Comparison of ENCODE assay signal across 1 cellular context in genomic region chr5:166497705-166498104, GRCh38.
TF ChIP-seq lines count a peak whose summit lies in the region.

No MANE protein-coding gene starts in this region.

TF ChIP-seq in GM23338, 12 proteins besides CTCF, POLR2A, EP300 and RAD21 (continued from another document):
- TF ChIP-seq, protein P1, sequence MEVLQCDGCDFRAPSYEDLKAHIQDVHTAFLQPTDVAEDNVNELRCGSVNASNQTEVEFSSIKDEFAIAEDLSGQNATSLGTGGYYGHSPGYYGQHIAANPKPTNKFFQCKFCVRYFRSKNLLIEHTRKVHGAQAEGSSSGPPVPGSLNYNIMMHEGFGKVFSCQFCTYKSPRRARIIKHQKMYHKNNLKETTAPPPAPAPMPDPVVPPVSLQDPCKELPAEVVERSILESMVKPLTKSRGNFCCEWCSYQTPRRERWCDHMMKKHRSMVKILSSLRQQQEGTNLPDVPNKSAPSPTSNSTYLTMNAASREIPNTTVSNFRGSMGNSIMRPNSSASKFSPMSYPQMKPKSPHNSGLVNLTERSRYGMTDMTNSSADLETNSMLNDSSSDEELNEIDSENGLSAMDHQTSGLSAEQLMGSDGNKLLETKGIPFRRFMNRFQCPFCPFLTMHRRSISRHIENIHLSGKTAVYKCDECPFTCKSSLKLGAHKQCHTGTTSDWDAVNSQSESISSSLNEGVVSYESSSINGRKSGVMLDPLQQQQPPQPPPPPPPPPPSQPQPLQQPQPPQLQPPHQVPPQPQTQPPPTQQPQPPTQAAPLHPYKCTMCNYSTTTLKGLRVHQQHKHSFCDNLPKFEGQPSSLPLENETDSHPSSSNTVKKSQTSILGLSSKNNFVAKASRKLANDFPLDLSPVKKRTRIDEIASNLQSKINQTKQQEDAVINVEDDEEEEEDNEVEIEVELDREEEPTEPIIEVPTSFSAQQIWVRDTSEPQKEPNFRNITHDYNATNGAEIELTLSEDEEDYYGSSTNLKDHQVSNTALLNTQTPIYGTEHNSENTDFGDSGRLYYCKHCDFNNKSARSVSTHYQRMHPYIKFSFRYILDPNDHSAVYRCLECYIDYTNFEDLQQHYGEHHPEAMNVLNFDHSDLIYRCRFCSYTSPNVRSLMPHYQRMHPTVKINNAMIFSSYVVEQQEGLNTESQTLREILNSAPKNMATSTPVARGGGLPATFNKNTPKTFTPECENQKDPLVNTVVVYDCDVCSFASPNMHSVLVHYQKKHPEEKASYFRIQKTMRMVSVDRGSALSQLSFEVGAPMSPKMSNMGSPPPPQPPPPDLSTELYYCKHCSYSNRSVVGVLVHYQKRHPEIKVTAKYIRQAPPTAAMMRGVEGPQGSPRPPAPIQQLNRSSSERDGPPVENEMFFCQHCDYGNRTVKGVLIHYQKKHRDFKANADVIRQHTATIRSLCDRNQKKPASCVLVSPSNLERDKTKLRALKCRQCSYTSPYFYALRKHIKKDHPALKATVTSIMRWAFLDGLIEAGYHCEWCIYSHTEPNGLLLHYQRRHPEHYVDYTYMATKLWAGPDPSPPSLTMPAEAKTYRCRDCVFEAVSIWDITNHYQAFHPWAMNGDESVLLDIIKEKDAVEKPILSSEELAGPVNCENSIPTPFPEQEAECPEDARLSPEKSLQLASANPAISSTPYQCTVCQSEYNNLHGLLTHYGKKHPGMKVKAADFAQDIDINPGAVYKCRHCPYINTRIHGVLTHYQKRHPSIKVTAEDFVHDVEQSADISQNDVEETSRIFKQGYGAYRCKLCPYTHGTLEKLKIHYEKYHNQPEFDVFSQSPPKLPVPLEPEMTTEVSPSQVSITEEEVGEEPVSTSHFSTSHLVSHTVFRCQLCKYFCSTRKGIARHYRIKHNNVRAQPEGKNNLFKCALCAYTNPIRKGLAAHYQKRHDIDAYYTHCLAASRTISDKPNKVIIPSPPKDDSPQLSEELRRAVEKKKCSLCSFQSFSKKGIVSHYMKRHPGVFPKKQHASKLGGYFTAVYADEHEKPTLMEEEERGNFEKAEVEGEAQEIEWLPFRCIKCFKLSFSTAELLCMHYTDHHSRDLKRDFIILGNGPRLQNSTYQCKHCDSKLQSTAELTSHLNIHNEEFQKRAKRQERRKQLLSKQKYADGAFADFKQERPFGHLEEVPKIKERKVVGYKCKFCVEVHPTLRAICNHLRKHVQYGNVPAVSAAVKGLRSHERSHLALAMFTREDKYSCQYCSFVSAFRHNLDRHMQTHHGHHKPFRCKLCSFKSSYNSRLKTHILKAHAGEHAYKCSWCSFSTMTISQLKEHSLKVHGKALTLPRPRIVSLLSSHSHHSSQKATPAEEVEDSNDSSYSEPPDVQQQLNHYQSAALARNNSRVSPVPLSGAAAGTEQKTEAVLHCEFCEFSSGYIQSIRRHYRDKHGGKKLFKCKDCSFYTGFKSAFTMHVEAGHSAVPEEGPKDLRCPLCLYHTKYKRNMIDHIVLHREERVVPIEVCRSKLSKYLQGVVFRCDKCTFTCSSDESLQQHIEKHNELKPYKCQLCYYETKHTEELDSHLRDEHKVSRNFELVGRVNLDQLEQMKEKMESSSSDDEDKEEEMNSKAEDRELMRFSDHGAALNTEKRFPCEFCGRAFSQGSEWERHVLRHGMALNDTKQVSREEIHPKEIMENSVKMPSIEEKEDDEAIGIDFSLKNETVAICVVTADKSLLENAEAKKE (CRISPR knock-in tag; IDR thresholded peaks at IDR 0.05): no peak
- TF ChIP-seq, protein P2, sequence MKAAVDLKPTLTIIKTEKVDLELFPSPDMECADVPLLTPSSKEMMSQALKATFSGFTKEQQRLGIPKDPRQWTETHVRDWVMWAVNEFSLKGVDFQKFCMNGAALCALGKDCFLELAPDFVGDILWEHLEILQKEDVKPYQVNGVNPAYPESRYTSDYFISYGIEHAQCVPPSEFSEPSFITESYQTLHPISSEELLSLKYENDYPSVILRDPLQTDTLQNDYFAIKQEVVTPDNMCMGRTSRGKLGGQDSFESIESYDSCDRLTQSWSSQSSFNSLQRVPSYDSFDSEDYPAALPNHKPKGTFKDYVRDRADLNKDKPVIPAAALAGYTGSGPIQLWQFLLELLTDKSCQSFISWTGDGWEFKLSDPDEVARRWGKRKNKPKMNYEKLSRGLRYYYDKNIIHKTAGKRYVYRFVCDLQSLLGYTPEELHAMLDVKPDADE (IDR thresholded peaks at IDR 0.05): no peak
